Comparison of ENCODE assay signal across 9 cellular contexts in the genomic region with DNA sequence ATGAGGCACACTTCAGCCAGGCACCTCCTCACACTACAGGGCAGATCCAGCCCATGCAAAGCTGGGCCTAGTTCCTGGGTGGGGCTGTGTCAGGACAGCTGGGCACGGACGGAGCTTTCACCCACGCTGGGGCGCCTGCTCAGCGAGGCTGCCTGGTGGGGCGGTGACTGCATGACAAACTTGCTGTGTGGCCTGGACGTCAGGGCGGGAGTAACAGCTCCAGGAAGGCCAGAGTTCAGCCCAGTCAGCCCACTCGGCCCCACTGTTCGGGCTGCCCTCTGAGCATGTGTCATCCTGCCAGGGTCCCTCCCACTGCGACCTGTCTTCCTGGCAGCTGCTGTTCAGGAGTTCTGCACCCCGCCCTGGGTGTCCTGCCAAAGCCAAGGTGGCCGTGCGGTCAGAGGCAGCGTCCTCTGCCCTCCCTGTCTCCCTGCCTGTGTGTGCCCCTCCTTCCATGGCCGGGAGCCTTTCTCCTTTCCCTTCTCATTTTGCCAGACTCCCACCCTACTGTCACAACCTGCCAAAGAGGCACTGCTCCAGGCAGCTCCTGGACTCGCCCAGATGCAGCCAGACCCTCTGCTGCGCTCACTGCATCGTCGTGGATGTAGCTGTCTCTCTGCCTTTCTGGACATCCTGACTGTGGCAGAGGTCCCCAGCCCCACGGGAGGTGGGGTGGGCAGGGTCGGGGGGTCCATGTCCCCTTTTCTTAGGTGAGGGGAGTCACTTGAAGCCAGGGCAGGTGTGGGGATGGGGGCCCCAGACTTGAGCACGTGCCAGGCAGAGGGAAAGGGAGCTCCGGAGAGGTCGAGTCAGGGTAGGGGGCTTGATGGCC. TPM values are rescaled to one million over a fixed set of nuclear protein-coding genes. Genes with fewer than 3 reads are reported as not detected.
DNase-seq lines count a peak whose midpoint lies in the region; TF ChIP-seq lines count a peak whose summit lies in the region.
"Had no signal": no experiment of that assay in that cellular context is flagged by ENCODE, and none has a peak within 500 bp of the region (broad histone marks: within the 10 kb centered on the region; RNA-seq: fewer than 3 reads in every experiment).

No MANE protein-coding gene starts in this region.

- H3K9me3 ChIP-seq in ascending aorta (no peaks in the 10 kb centered on the region), stomach (no peaks in the 10 kb centered on the region)

- 20 to 48% (median 34%) methylated on average over 20 to 25 of the region's 25 CpGs for WGBS in stomach, 5 donors

- H3K27me3 ChIP-seq in ascending aorta (no peaks in the 10 kb centered on the region), stomach (no peaks in the 10 kb centered on the region)
- H3K27me3 ChIP-seq: cardiac muscle cell had no signal

- H3K27ac ChIP-seq in ascending aorta (peak overlapping the region; percentile 10 to 44), stomach (peak overlapping the region; percentile 48 to 86 (median 79))
- H3K27ac ChIP-seq: cardiac muscle cell had no signal

- intact Hi-C loops in ascending aorta (cut with DNase I) = no loop called here
- intact Hi-C loops in stomach (cut with DNase I; ENCODE audit: low total_unique reads) = no loop called here

- no peak for TF ChIP-seq EP300 in stomach (IDR thresholded peaks at IDR 0.05)

- DNase-seq in HK-2 (ENCODE audit: unreplicated experiment) (peak; percentile 79), ascending aorta (ENCODE audit: low spot score in 2 of 2) (peak in 1 of 2 donors; percentile 79), islet precursor cell (peak; percentile 85), stomach (peak; percentile 85), KG1 (lab: John Stamatoyannopoulos, UW) (no peak), globus pallidus (ENCODE audit: low spot score) (no peak)
- DNase-seq in activated T-cell treated with anti-CD3 and anti-CD28 coated beads, Interleukin-2, amount 50 U/mL, for 48 hours = no peak
- DNase-seq in activated T-cell treated with anti-CD3 and anti-CD28 coated beads, Interleukin-2, amount 50 U/mL, for 1 hour = no peak

- TF ChIP-seq POLR2A in stomach (IDR thresholded peaks at IDR 0.05) = no peak

- H3K4me3 ChIP-seq in ascending aorta (no peak overlapping the region), stomach (no peak overlapping the region)
- H3K4me3 ChIP-seq: cardiac muscle cell had no signal

- TF ChIP-seq CTCF in ascending aorta (IDR thresholded peaks at IDR 0.05) (no peak), stomach (IDR thresholded peaks at IDR 0.05) (no peak)

- H3K4me1 ChIP-seq in ascending aorta = peaks cover 8 to 10% of the 10 kb centered on the region in 2 donors
- H3K4me1 ChIP-seq in stomach = peaks cover 31 to 72% (median 59%) of the 10 kb centered on the region in 4 donors

- no peaks in the 10 kb centered on the region for H3K36me3 ChIP-seq in ascending aorta
- H3K36me3 ChIP-seq in stomach = no peaks in the 10 kb centered on the region
- H3K36me3 ChIP-seq: cardiac muscle cell had no signal

RNA-seq across cellular contexts. Expression of a gene that starts 33.0 kb away (rescaled TPM):
- total RNA-seq in ascending aorta (15.9 TPM), stomach (10 to 100 TPM in 4 of 5 donors, 1 to 10 TPM in 1; 8.1 to 48.1 (median 23.2) TPM)
- 1 to 10 TPM; 5.1 to 7.5 (median 5.4) TPM for polyA plus RNA-seq in stomach

RNA-seq across cellular contexts. Expression of a gene that starts 33.6 kb away (rescaled TPM):
- total RNA-seq in ascending aorta (37.5 TPM), stomach (10 to 100 TPM in 4 of 5 donors, 1 to 10 TPM in 1; 9.5 to 64.3 (median 31.5) TPM)
- polyA plus RNA-seq in stomach = 10 to 100 TPM in 1 of 3 donors, 1 to 10 TPM in 2; 8.4 to 13.1 (median 8.9) TPM

RNA-seq across cellular contexts. Expression of a gene that starts 39.9 kb away (rescaled TPM):
- 34.1 TPM for total RNA-seq in ascending aorta
- total RNA-seq in stomach = 10 to 100 TPM in 4 of 5 donors, 1 to 10 TPM in 1; 2.3 to 60.7 (median 51.7) TPM
- 10 to 100 TPM; 54.6 to 61.9 (median 57.3) TPM for polyA plus RNA-seq in stomach

RNA-seq across cellular contexts. Expression of a gene that starts 55.9 kb away (rescaled TPM):
- total RNA-seq in ascending aorta (not detected), stomach (100 to 1,000 TPM in 2 of 5 donors, 10 to 100 TPM in 1, 1 to 10 TPM in 1, not detected in 1; 3.1 to 237 (median 93.3) TPM)
- polyA plus RNA-seq in stomach = 1,000 to 10,000 TPM in 1 of 3 donors, 100 to 1,000 TPM in 2; 142 to 2,173 (median 337) TPM
- total RNA-seq: cardiac muscle cell had no signal
- polyA plus RNA-seq: cardiac muscle cell had no signal

Comparison
In these comparisons a context has a peak if more than half of its experiments do, and no peak if none do; other contexts are left out.
1. DNase-seq: peak in HK-2 (single experiment), islet precursor cell (single experiment) and stomach (single experiment); none in KG1 (single experiment), activated T-cell treated with anti-CD3 and anti-CD28 coated beads, Interleukin-2, amount 50 U/mL, for 48 hours (0 of 2), activated T-cell treated with anti-CD3 and anti-CD28 coated beads, Interleukin-2, amount 50 U/mL, for 1 hour (single experiment) and globus pallidus (single experiment).